Comparison of ENCODE assay signal across 8 cellular contexts in the genomic region with DNA sequence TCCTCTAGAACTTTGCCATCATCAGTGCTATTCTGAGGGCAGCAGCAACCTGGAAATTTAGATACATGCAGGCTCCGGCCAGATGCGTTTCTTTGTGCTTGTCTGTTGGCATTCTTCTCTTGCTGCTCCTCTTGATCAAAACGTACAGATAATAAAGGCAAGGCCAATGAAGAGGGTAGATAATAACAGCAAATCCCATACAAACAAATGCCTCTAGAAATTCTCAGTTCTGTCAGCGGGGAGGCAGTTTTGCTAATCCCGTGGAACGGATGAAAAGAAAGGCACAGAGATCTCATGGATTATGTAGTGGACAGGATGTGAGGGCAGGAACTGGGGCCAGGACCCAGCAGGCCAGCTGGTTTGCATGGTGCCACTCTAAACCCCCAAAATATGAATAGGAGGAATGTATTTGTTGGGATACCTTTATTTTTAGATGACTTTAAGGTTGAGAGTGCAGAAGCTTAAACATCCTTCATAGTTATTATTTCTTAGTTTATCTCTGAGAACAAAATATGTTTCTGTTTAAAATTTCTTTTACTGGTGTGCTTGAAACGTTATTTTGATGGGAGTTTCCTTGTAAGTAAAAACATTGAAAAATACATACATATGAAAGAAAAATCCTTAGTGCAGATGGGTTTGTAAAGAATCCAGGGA. TPM values are rescaled to one million over a fixed set of nuclear protein-coding genes. Genes with fewer than 3 reads are reported as not detected.
DNase-seq lines count a peak whose midpoint lies in the region; ATAC-seq, FAIRE-seq and TF ChIP-seq lines count a peak whose summit lies in the region.

No MANE protein-coding gene starts in this region.

- 0 to 1% methylated on average over 7 of the region's 7 CpGs for WGBS in aorta, 2 donors

- POLR2A ChIA-PET in Caco-2 (lab: Charles Lee) = no interaction called here

- H3K4me1 Mint-ChIP-seq in Caco-2 (ENCODE audit: low read depth, unreplicated experiment) (peaks cover 17% of the 10 kb centered on the region), memory B cell (peaks cover 6% of the 10 kb centered on the region)

- CTCF ChIA-PET in Caco-2 (lab: Charles Lee) = no interaction called here

- no peaks in the 10 kb centered on the region for H3K9me3 Mint-ChIP-seq in Caco-2 (ENCODE audit: unreplicated experiment)
- no peaks in the 10 kb centered on the region for H3K9me3 Mint-ChIP-seq in memory B cell

- H3K27ac Mint-ChIP-seq in Caco-2 (ENCODE audit: unreplicated experiment) = peak overlapping the region; percentile 91
- H3K27ac Mint-ChIP-seq in memory B cell = no peak overlapping the region

- peak overlapping the region; percentile 86 for H3K4me3 ChIP-seq in Caco-2 (ENCODE audit: low read depth, low read length)
- H3K4me3 ChIP-seq in bronchial epithelial cell (ENCODE audit: low read depth, low read length) = peak overlapping the region; percentile 58
- H3K4me3 ChIP-seq in aorta (ENCODE audit: low read length in 2 of 2) = peak overlapping the region; percentile 58 to 94
- no peak overlapping the region for H3K4me3 ChIP-seq in effector memory CD4-positive, alpha-beta T cell (ENCODE audit: insufficient read depth, low read depth, low read length, poor library complexity, severe bottlenecking)

- H3K4me3 Mint-ChIP-seq in Caco-2 (ENCODE audit: unreplicated experiment) (peak overlapping the region; percentile 75), memory B cell (peak overlapping the region; percentile 85)

- peak overlapping the region; percentile 42 to 85 for H3K27ac ChIP-seq in aorta (ENCODE audit: low read depth in 1 of 2, low read length in 2 of 2)
- H3K27ac ChIP-seq in effector memory CD4-positive, alpha-beta T cell (ENCODE audit: insufficient read depth, low read length, poor library complexity, severe bottlenecking) = no peak overlapping the region

- H3K4me1 ChIP-seq in Caco-2 = peaks cover 22% of the 10 kb centered on the region
- H3K4me1 ChIP-seq in aorta (ENCODE audit: control insufficient read depth in 1 of 2, insufficient read depth in 2 of 2, low read length in 2 of 2) = peaks cover 0 to 4% of the 10 kb centered on the region in 2 donors
- peaks cover 1% of the 10 kb centered on the region for H3K4me1 ChIP-seq in effector memory CD4-positive, alpha-beta T cell (ENCODE audit: control insufficient read depth, insufficient read depth, low read length, poor library complexity, severe bottlenecking)

- no peak for FAIRE-seq in bronchial epithelial cell (lab: Jason Lieb, UNC)

- H3K9me3 ChIP-seq in Caco-2 (no peaks in the 10 kb centered on the region), aorta (ENCODE audit: control insufficient read depth, low read length) (no peaks in the 10 kb centered on the region)
- no peaks in the 10 kb centered on the region for H3K9me3 ChIP-seq in effector memory CD4-positive, alpha-beta T cell (ENCODE audit: control insufficient read depth, low read length)

- BruUV-seq in Caco-2 (replicated peaks; lab: Mats Ljungman, UMichigan) = TSS peak; percentile 42

- H3K36me3 Mint-ChIP-seq in Caco-2 (ENCODE audit: insufficient read depth, unreplicated experiment) = peaks cover 25% of the 10 kb centered on the region
- H3K36me3 Mint-ChIP-seq in memory B cell = no peaks in the 10 kb centered on the region

- H3K36me3 ChIP-seq in Caco-2 (ENCODE audit: control insufficient read depth, insufficient read depth, low read length) = no peaks in the 10 kb centered on the region
- no peaks in the 10 kb centered on the region for H3K36me3 ChIP-seq in bronchial epithelial cell (ENCODE audit: control insufficient read depth, insufficient read depth, low read length)
- no peaks in the 10 kb centered on the region for H3K36me3 ChIP-seq in aorta (ENCODE audit: control insufficient read depth in 1 of 2, insufficient read depth in 2 of 2, low read length in 1 of 2)
- no peaks in the 10 kb centered on the region for H3K36me3 ChIP-seq in effector memory CD4-positive, alpha-beta T cell (ENCODE audit: control insufficient read depth, insufficient read depth, low read length)

- ATAC-seq in memory B cell (ENCODE audit: low read depth) (no peak), aorta (ENCODE audit: low FRiP score) (no peak)

- no peak for TF ChIP-seq CTCF in Caco-2 (IDR thresholded peaks at IDR 0.05; ENCODE audit: insufficient read depth in 1 of 2, low read depth in 1 of 2, low read length in 1 of 2, severe bottlenecking in 1 of 2, unreplicated experiment in 1 of 2)
- no peak for TF ChIP-seq CTCF in bronchial epithelial cell (IDR thresholded peaks at IDR 0.05; ENCODE audit: insufficient read depth, low read length, severe bottlenecking)

- DNase-seq in Caco-2 (no peak), NCI-H1694 (lab: John Stamatoyannopoulos, UW) (peak; percentile 11), bronchial epithelial cell (ENCODE audit: low read depth) (no peak), memory B cell (ENCODE audit: low spot score in 2 of 2) (no peak), aorta (no peak), ureter (ENCODE audit: low spot score) (no peak), NCI-H2196 (lab: John Stamatoyannopoulos, UW; ENCODE audit: unreplicated experiment) (no peak)
- DNase-seq in effector memory CD4-positive, alpha-beta T cell = no peak

- H3K27me3 ChIP-seq in Caco-2 (replicated peaks; ENCODE audit: control insufficient read depth, insufficient read depth, low read length) (no peaks in the 10 kb centered on the region), bronchial epithelial cell (ENCODE audit: control insufficient read depth, insufficient read depth, low read length) (no peaks in the 10 kb centered on the region), aorta (ENCODE audit: control insufficient read depth in 1 of 2, insufficient read depth in 2 of 2, low read length in 1 of 2) (no peaks in the 10 kb centered on the region)
- peaks cover 3% of the 10 kb centered on the region for H3K27me3 ChIP-seq in effector memory CD4-positive, alpha-beta T cell (replicated peaks; ENCODE audit: control insufficient read depth, insufficient read depth, low read length, poor library complexity, severe bottlenecking)

- intact Hi-C loops in Caco-2 (cut with micrococcal nuclease; ENCODE audit: unreplicated experiment) (loop anchor here (2.0 to 5.0 kb wide), 3 partner anchors 13 to 119 kb away; no protein-coding TSS in a partner anchor), aorta (cut with DNase I) (loop anchor here (2.0 to 10.0 kb wide), 6 partner anchors 44 to 254 kb away; partner anchors contain the start of gene DONSON (in 1 of the 2))

- H3K27me3 Mint-ChIP-seq in Caco-2 (ENCODE audit: insufficient read depth, unreplicated experiment) = no peaks in the 10 kb centered on the region
- H3K27me3 Mint-ChIP-seq in memory B cell = peaks cover 9% of the 10 kb centered on the region

RNA-seq across cellular contexts. Expression of gene ITSN1, which starts 1.5 kb away (rescaled TPM):
- 88.5 and 98.4 TPM in 2 replicates for total RNA-seq in Caco-2 (2022)
- total RNA-seq in bronchial epithelial cell = 15.0 and 15.5 TPM in 2 replicates
- 100 to 1,000 TPM in 1 of 2 donors, 10 to 100 TPM in 1; 52.7 to 103 TPM for total RNA-seq in aorta
- polyA plus RNA-seq in aorta = 10 to 100 TPM; 20.8 to 21.5 TPM
- 52.5 TPM for total RNA-seq in ureter

RNA-seq across cellular contexts. Expression of gene CRYZL1, which starts 2.2 kb away (rescaled TPM):
- total RNA-seq in Caco-2 (2022) = 26.6 and 29.1 TPM in 2 replicates
- total RNA-seq in bronchial epithelial cell = 10.8 and 23.0 TPM in 2 replicates
- total RNA-seq in aorta = 10 to 100 TPM; 49.4 to 65.2 TPM
- polyA plus RNA-seq in aorta = 10 to 100 TPM; 57.7 to 65.2 TPM
- 54.0 TPM for total RNA-seq in ureter

RNA-seq across cellular contexts. Expression of gene DONSON, which starts 55.3 kb away (rescaled TPM):
- 36.2 and 36.4 TPM in 2 replicates for total RNA-seq in Caco-2 (2022)
- total RNA-seq in bronchial epithelial cell = 6.6 and 8.4 TPM in 2 replicates
- total RNA-seq in aorta = 10 to 100 TPM in 1 of 2 donors, 1 to 10 TPM in 1; 8.5 to 10.9 TPM
- polyA plus RNA-seq in aorta = 10 to 100 TPM in 1 of 2 donors, 1 to 10 TPM in 1; 2.5 to 12.4 TPM
- 6.5 TPM for total RNA-seq in ureter
